In the genomic region with DNA sequence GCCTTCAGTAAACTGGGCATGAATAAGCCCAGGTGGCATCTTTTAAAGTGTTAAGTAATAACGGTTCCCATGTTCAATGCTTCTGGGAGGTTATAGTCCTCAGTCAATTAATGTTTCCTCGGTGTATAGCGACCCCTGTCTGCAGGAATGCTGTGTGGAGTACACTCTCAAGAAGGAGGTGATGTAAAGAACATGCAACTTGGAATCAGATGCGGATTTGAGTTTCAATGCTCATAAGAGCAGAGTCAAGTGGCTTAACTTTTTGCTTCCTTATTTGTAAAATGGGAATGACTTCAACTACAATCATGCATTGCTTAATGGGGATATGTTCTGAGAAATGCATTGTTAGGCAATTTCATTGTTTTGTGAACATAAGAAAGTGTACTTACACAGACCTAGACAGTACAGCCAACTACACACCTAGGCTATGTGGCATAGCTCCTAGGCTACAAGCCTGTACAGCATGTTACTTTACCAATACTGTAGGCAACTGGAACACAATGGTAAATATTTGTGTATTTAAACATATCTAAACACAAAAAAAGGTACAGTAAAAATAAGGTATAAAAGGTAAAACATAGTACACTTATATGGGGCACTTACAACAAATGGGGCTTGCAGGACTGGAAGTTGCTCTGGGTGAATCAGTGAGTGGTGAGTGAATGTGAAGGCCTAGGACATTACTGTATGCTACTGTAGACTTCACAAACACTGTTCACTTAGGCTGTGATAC, we compare ENCODE assay signal across 8 cellular contexts. TPM values are rescaled to one million over a fixed set of nuclear protein-coding genes. Genes with fewer than 3 reads are reported as not detected.
A peak's percentile ranks its signal among the peaks of the same experiment; 100 is the strongest.
DNase-seq lines count a peak whose midpoint lies in the region; ATAC-seq lines count a peak whose summit lies in the region.

No MANE protein-coding gene starts in this region.

- peak; percentile 54 for DNase-seq in G401 (ENCODE audit: low spot score)
- DNase-seq in LHCN-M2 (ENCODE audit: low read depth), result peak; percentile 78
- peak; percentile 82 for DNase-seq in SK-N-DZ (ENCODE audit: low spot score)
- DNase-seq in activated naive CD8-positive, alpha-beta T cell treated with anti-CD3 and anti-CD28 coated beads for 36 hours, result peak; percentile 66
- peak; percentile 58 for DNase-seq in left cardiac atrium
- peak; percentile 72 for DNase-seq in sciatic nerve (ENCODE audit: low spot score)
- no peak for DNase-seq in DMS79 (lab: John Stamatoyannopoulos, UW)

- H3K4me3 Mint-ChIP-seq in activated naive CD8-positive, alpha-beta T cell treated with anti-CD3 and anti-CD28 coated beads for 36 hours, result no peak overlapping the region

- no peaks in the 10 kb centered on the region for H3K9me3 Mint-ChIP-seq in activated naive CD8-positive, alpha-beta T cell treated with anti-CD3 and anti-CD28 coated beads for 36 hours

- H3K27me3 Mint-ChIP-seq in activated naive CD8-positive, alpha-beta T cell treated with anti-CD3 and anti-CD28 coated beads for 36 hours, result peaks cover 16% of the 10 kb centered on the region

- no peaks in the 10 kb centered on the region for H3K4me1 Mint-ChIP-seq in activated naive CD8-positive, alpha-beta T cell treated with anti-CD3 and anti-CD28 coated beads for 36 hours

- in situ Hi-C loops in G401 (cut with HindIII; ENCODE audit: low sequenced_read_pairs), result no loop called here

- intact Hi-C loops in left cardiac atrium (cut with DNase I) (no loop called here), sciatic nerve (cut with DNase I) (no loop called here)

- H3K36me3 Mint-ChIP-seq in activated naive CD8-positive, alpha-beta T cell treated with anti-CD3 and anti-CD28 coated beads for 36 hours, result no peaks in the 10 kb centered on the region

- peak; percentile 72 for ATAC-seq in GM21737 (IDR thresholded peaks at IDR 0.05; ENCODE audit: unreplicated experiment)
- peak; percentile 86 to 89 for ATAC-seq in left cardiac atrium
- peak; percentile 82 for ATAC-seq in sciatic nerve

- H3K27ac Mint-ChIP-seq in activated naive CD8-positive, alpha-beta T cell treated with anti-CD3 and anti-CD28 coated beads for 36 hours, result no peak overlapping the region

RNA-seq across cellular contexts. Expression of a gene that starts 6.7 kb away (rescaled TPM):
- total RNA-seq in G401 (2014; rRNA removed; shearing (Covaris generic)), result 61.4 and 72.5 TPM in 2 replicates
- total RNA-seq in LHCN-M2 (2014; rRNA removed) (64.6 and 67.3 TPM in 2 replicates), left cardiac atrium (10 to 100 TPM; 40.6 to 44.6 TPM), sciatic nerve (28.0 TPM)
- polyA plus RNA-seq in LHCN-M2 (2012), result 21.3 TPM
- polyA plus RNA-seq in SK-N-DZ (2014; cell fraction: cytosol; rRNA removed), result 128 and 131 TPM in 2 replicates
- 61.6 and 78.8 TPM in 2 replicates for polyA plus RNA-seq in SK-N-DZ (2014; cell fraction: nucleus; rRNA removed)
- 10 to 100 TPM; 69.5 to 70.2 TPM for total RNA-seq in activated naive CD8-positive, alpha-beta T cell treated with anti-CD3 and anti-CD28 coated beads for 36 hours

RNA-seq across cellular contexts. Expression of a gene that starts 7.6 kb away (rescaled TPM):
- 0.54 TPM in 1 of 2 replicates, not detected in the other for total RNA-seq in G401 (2014; rRNA removed; shearing (Covaris generic))
- total RNA-seq in LHCN-M2 (2014; rRNA removed), result 1.6 and 3.4 TPM in 2 replicates
- polyA plus RNA-seq in LHCN-M2 (2012), result 1.0 TPM
- not detected in 2 replicates for polyA plus RNA-seq in SK-N-DZ (2014; cell fraction: cytosol; rRNA removed)
- polyA plus RNA-seq in SK-N-DZ (2014; cell fraction: nucleus; rRNA removed), result 0.30 TPM in 1 of 2 replicates, not detected in the other
- total RNA-seq in activated naive CD8-positive, alpha-beta T cell treated with anti-CD3 and anti-CD28 coated beads for 36 hours, result under 1 TPM; 0.20 to 0.33 TPM
- total RNA-seq in left cardiac atrium, result 1 to 10 TPM; 3.2 to 3.5 TPM
- total RNA-seq in sciatic nerve, result 1.2 TPM
